Comparison of ENCODE assay signal across 8 cellular contexts in the genomic region with DNA sequence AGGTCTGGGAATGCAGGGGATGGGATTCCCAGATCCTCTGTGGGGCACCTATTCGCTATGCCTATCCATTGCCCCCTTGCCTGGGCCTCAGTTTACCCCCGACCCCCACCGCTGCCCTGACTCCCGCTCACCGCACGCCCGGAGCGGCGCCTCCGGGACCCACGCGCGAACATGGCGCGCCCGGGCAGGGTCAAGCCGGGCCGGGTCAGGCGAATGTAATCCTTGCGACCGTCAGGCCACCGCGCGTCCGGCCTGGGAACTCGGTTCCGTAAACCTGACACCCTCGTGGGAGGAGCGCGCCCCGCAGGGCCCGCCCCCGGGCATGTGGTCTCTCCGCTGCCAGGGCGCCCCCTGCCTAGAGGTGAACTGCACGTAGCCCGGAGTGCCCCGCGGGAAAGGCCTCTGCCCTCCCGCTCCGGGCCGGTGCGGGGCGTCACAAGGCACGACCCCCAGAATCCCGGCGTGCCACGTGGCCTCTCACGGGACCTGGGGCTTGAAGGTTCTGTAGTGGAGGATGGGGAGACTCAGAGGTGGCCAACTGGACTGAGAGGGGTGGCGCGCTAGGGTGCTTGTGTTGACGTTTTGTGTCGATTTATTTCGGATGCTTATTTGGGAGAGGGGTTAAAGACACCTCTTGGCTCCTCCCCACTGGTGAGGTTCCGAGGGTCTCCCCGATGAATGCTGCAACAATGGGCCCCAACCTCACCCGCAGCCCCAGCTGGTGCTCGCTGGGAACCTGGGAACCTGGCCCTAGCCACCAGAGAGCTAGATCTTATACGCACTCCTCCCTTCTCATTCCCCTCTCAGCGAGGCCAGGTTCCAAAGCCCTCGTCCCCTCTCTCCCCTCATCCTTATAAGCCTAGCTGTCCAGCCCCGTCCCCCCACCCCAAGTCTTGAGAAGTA. TPM values are rescaled to one million over a fixed set of nuclear protein-coding genes. Genes with fewer than 3 reads are reported as not detected.
DNase-seq lines count a peak whose midpoint lies in the region; ATAC-seq, FAIRE-seq and TF ChIP-seq lines count a peak whose summit lies in the region.

A gene with protein sequence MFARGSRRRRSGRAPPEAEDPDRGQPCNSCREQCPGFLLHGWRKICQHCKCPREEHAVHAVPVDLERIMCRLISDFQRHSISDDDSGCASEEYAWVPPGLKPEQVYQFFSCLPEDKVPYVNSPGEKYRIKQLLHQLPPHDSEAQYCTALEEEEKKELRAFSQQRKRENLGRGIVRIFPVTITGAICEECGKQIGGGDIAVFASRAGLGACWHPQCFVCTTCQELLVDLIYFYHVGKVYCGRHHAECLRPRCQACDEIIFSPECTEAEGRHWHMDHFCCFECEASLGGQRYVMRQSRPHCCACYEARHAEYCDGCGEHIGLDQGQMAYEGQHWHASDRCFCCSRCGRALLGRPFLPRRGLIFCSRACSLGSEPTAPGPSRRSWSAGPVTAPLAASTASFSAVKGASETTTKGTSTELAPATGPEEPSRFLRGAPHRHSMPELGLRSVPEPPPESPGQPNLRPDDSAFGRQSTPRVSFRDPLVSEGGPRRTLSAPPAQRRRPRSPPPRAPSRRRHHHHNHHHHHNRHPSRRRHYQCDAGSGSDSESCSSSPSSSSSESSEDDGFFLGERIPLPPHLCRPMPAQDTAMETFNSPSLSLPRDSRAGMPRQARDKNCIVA (minus strand): TSS at position 249 of the 903 bp plus-strand sequence. CDS start 76 bp downstream, at position 173.

- no peak for FAIRE-seq in H54 (lab: Jason Lieb, UNC)

- intact Hi-C loops in Caco-2 (cut with micrococcal nuclease; ENCODE audit: unreplicated experiment) = no loop called here
- intact Hi-C loops in right lobe of liver (cut with DNase I) = no loop called here

- H3K27ac Mint-ChIP-seq in Caco-2 (ENCODE audit: unreplicated experiment) = peak within 1 kb of the TSS; percentile 50

- H3K27me3 Mint-ChIP-seq in Caco-2 (ENCODE audit: insufficient read depth, unreplicated experiment) = peaks cover 4% of the 10 kb centered on the region

- H3K4me1 ChIP-seq in Caco-2 (peaks cover 5% of the 10 kb centered on the region; the same call in 1 of the 2 replicates), right lobe of liver (no peaks in the 10 kb centered on the region)

- 0 out of 2 replicates have a peak, but pooled peaks have one; percentile 25 for TF ChIP-seq POLR2A in H54 (IDR thresholded peaks at IDR 0.05; ENCODE audit: low read depth, low read length)
- peak; percentile 68 for TF ChIP-seq POLR2A in right lobe of liver (IDR thresholded peaks at IDR 0.05)

- H3K36me3 ChIP-seq in Caco-2 (ENCODE audit: control insufficient read depth, insufficient read depth, low read length) = no peaks in the 10 kb centered on the region
- H3K36me3 ChIP-seq in right lobe of liver = peaks cover 0 to 4% (median 0%) of the 10 kb centered on the region in 4 donors

- H3K27ac ChIP-seq in coronary artery (peak within 1 kb of the TSS; percentile 82 to 92), right lobe of liver (peak within 1 kb of the TSS; percentile 40 to 63 (median 50))

- POLR2A ChIA-PET in Caco-2 (lab: Charles Lee) = no interaction called here

- H3K9me3 ChIP-seq in Caco-2 (no peaks in the 10 kb centered on the region), right lobe of liver (no peaks in the 10 kb centered on the region)

- ATAC-seq in right lobe of liver (peak; percentile 69 to 75 (median 72)), GM21529 (IDR thresholded peaks at IDR 0.05; ENCODE audit: unreplicated experiment) (no peak)

- TF ChIP-seq CTCF in Caco-2 (IDR thresholded peaks at IDR 0.05; ENCODE audit: insufficient read depth in 1 of 2, low read depth in 1 of 2, low read length in 1 of 2, severe bottlenecking in 1 of 2, unreplicated experiment in 1 of 2) = peak in 1 of 2 experiments; percentile 46
- no peak for TF ChIP-seq CTCF in coronary artery (IDR thresholded peaks at IDR 0.05)
- peak; percentile 14 to 51 (median 36) for TF ChIP-seq CTCF in right lobe of liver (IDR thresholded peaks at IDR 0.05)

- peak within 1 kb of the TSS; percentile 67 for H3K4me3 ChIP-seq in Caco-2 (ENCODE audit: low read depth, low read length)
- H3K4me3 ChIP-seq in coronary artery = peak within 1 kb of the TSS; percentile 79
- H3K4me3 ChIP-seq in right lobe of liver = peak within 1 kb of the TSS; percentile 28 to 57 (median 48)

- H3K36me3 Mint-ChIP-seq in Caco-2 (ENCODE audit: insufficient read depth, unreplicated experiment) = peaks cover 16% of the 10 kb centered on the region

- DNase-seq in Caco-2 = peak; percentile 79 to 84
- DNase-seq in H54 (ENCODE audit: insufficient read length, low spot score) = no peak
- DNase-seq in NCI-H2107 (lab: John Stamatoyannopoulos, UW) = peak; percentile 44
- peak; percentile 55 for DNase-seq in activated CD4-positive, alpha-beta T cell treated with anti-CD3 and anti-CD28 coated beads for 1 hour
- peak; percentile 88 for DNase-seq in coronary artery (ENCODE audit: low spot score)
- peak; percentile 88 to 91 (median 91) for DNase-seq in right lobe of liver
- peak; percentile 67 to 69 for DNase-seq in stimulated activated CD8-positive, alpha-beta memory T cell treated with anti-CD3 and anti-CD28 coated beads, Interleukin-15, amount 100 ng/mL, for 48 hours (ENCODE audit: low read depth in 2 of 2)

- H3K4me1 Mint-ChIP-seq in Caco-2 (ENCODE audit: low read depth, unreplicated experiment) = peaks cover 21% of the 10 kb centered on the region

- H3K27me3 ChIP-seq in Caco-2 (replicated peaks; ENCODE audit: control insufficient read depth, insufficient read depth, low read length) = no peaks in the 10 kb centered on the region
- H3K27me3 ChIP-seq in right lobe of liver = no peaks in the 10 kb centered on the region

- BruUV-seq in Caco-2 (replicated peaks; lab: Mats Ljungman, UMichigan) = no TSS peak

- no peaks in the 10 kb centered on the region for H3K9me3 Mint-ChIP-seq in Caco-2 (ENCODE audit: unreplicated experiment)

- CTCF ChIA-PET in Caco-2 (lab: Charles Lee) = interaction anchor here (0.7 kb wide), 1 partner anchor 73 kb away, joined by 4 read pairs; no protein-coding TSS in a partner anchor

- peak within 1 kb of the TSS; percentile 66 for H3K4me3 Mint-ChIP-seq in Caco-2 (ENCODE audit: unreplicated experiment)

- 47% methylated on average over 13 of the region's 62 CpGs for WGBS in right lobe of liver (ENCODE audit: insufficient coverage, low coverage, low lambda C conversion rate, missing lambda C conversion rate)

RNA-seq across cellular contexts. Expression of the gene that starts here (rescaled TPM):
- total RNA-seq in Caco-2 (2022) (8.4 and 10.9 TPM in 2 replicates), right lobe of liver (1 to 10 TPM; 3.8 to 6.4 (median 5.0) TPM)
